ENCODE assay signal across 8 cellular contexts in genomic region chr2:98936133-98936916, GRCh38. TPM values are rescaled to one million over a fixed set of nuclear protein-coding genes. Genes with fewer than 3 reads are reported as not detected.
DNase-seq lines count a peak whose midpoint lies in the region; ATAC-seq and TF ChIP-seq lines count a peak whose summit lies in the region.

Gene CRACDL (minus strand): TSS chr2:98936225. CDS start chr2:98846800, 89,425 bp downstream.

- H3K9me3 ChIP-seq in prostate gland, result no peaks in the 10 kb centered on the region

- H3K4me1 ChIP-seq in prostate gland (replicated peaks), result no peaks in the 10 kb centered on the region

- no peak for TF ChIP-seq POLR2A in prostate gland (IDR thresholded peaks at IDR 0.05)

- H3K4me3 Mint-ChIP-seq in activated T-cell treated with anti-CD3 and anti-CD28 coated beads, Interleukin-2, amount 50 U/mL, for 4 hours, result peak within 1 kb of the TSS; percentile 75

- WGBS in prostate gland, result 1% methylated on average over 43 of the region's 88 CpGs

- peak in 1 of 4 experiments; percentile 8 for TF ChIP-seq CTCF in prostate gland (IDR thresholded peaks at IDR 0.05)

- peak; percentile 61 to 63 for ATAC-seq in activated T-cell treated with anti-CD3 and anti-CD28 coated beads, Interleukin-2, amount 50 U/mL, for 4 hours
- ATAC-seq in left cardiac atrium, result peak; percentile 74 to 83
- ATAC-seq in GM18858 (IDR thresholded peaks at IDR 0.05; ENCODE audit: unreplicated experiment), result no peak
- no peak for ATAC-seq in HG02610 (IDR thresholded peaks at IDR 0.05; ENCODE audit: unreplicated experiment)
- ATAC-seq in GM19452 (IDR thresholded peaks at IDR 0.05; ENCODE audit: unreplicated experiment), result no peak

- no peaks in the 10 kb centered on the region for H3K27me3 ChIP-seq in prostate gland (replicated peaks; ENCODE audit: insufficient read depth)

- H3K27ac ChIP-seq in prostate gland, result no peak within 1 kb of the TSS

- no peaks in the 10 kb centered on the region for H3K36me3 Mint-ChIP-seq in activated T-cell treated with anti-CD3 and anti-CD28 coated beads, Interleukin-2, amount 50 U/mL, for 4 hours (ENCODE audit: insufficient read depth)

- peaks cover 10% of the 10 kb centered on the region for H3K4me1 Mint-ChIP-seq in activated T-cell treated with anti-CD3 and anti-CD28 coated beads, Interleukin-2, amount 50 U/mL, for 4 hours (ENCODE audit: low read depth)

- H3K36me3 ChIP-seq in prostate gland, result no peaks in the 10 kb centered on the region

- H3K27me3 Mint-ChIP-seq in activated T-cell treated with anti-CD3 and anti-CD28 coated beads, Interleukin-2, amount 50 U/mL, for 4 hours (ENCODE audit: low read depth), result peaks cover 66% of the 10 kb centered on the region

- H3K9me3 Mint-ChIP-seq in activated T-cell treated with anti-CD3 and anti-CD28 coated beads, Interleukin-2, amount 50 U/mL, for 4 hours, result no peaks in the 10 kb centered on the region

- DNase-seq in A172 (ENCODE audit: low spot score), result peak; percentile 26
- peak; percentile 28 for DNase-seq in HPDE6-E6E7 (ENCODE audit: extremely low spot score)
- DNase-seq in activated T-cell treated with anti-CD3 and anti-CD28 coated beads, Interleukin-2, amount 50 U/mL, for 4 hours, result no peak
- DNase-seq in left cardiac atrium, result no peak
- no peak for DNase-seq in prostate gland (ENCODE audit: low spot score)

- intact Hi-C loops in left cardiac atrium (cut with DNase I) (no loop called here), prostate gland (cut with DNase I) (no loop called here)

- H3K4me3 ChIP-seq in prostate gland, result peak within 1 kb of the TSS; percentile 38 to 39

RNA-seq across cellular contexts. Expression of gene CRACDL, which starts in this region (rescaled TPM):
- 0.79 and 3.1 TPM in 2 replicates for total RNA-seq in A172 (2014; rRNA removed; shearing (Covaris generic))
- under 1 TPM; 0.10 to 0.46 (median 0.16) TPM for total RNA-seq in activated T-cell treated with anti-CD3 and anti-CD28 coated beads, Interleukin-2, amount 50 U/mL, for 4 hours
- total RNA-seq in left cardiac atrium, result 1 to 10 TPM; 5.7 to 7.7 TPM
- 10 to 100 TPM in 1 of 2 donors, 1 to 10 TPM in 1; 4.1 to 20.8 TPM for total RNA-seq in prostate gland

Comparison
In these comparisons a context has a peak if more than half of its experiments do, and no peak if none do; other contexts are left out.
1. Peak in ATAC-seq in activated T-cell treated with anti-CD3 and anti-CD28 coated beads, Interleukin-2, amount 50 U/mL, for 4 hours; RNA of the gene not detected or under 1 TPM.
2. DNase-seq: peak in A172 (single experiment) and HPDE6-E6E7 (single experiment); none in activated T-cell treated with anti-CD3 and anti-CD28 coated beads, Interleukin-2, amount 50 U/mL, for 4 hours (single experiment), left cardiac atrium (single experiment) and prostate gland (single experiment).
3. ATAC-seq: peak in left cardiac atrium (2 of 2); none in GM18858 (single experiment), HG02610 (single experiment) and GM19452 (single experiment).